ENCODE assay signal across 9 cellular contexts in the genomic region with DNA sequence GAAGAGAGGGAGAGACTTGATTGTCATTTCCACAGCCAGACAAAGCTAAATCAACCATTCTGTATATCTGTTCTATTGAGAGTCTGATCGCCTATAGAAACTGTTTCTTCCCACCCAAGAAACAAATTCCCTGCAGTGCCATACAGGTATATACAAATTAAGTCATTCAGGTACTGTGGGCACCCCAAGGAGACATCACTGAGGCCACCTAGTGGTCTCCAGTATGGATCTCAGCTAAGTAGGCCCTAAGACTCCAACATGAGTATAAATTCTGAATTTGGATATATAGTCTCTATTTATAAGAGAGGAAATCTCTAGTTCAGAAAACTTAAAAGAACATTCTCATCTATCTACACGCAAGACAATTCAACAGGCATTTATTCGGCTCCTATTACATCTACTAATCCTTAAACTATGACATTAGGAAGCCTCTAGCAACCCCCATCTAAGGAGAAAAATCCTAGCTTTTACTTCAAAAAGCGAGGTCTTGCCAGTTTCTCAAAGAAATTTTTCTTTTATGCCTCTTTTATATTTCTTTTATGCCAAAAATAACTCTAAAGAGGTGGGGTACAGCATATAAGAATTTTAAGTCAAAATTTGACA.
A peak's percentile ranks its signal among the peaks of the same experiment; 100 is the strongest.
DNase-seq lines count a peak whose midpoint lies in the region; TF ChIP-seq lines count a peak whose summit lies in the region.
"Had no signal": no experiment of that assay in that cellular context is flagged by ENCODE, and none has a peak within 500 bp of the region (broad histone marks: within the 10 kb centered on the region; RNA-seq: fewer than 3 reads in every experiment).

No MANE protein-coding gene starts in this region.

- H3K27me3 Mint-ChIP-seq in mesothelial cell of epicardium (ENCODE audit: low read depth) = no peaks in the 10 kb centered on the region

- H3K36me3 Mint-ChIP-seq in mesothelial cell of epicardium = peaks cover 18% of the 10 kb centered on the region

- no peak overlapping the region for H3K4me3 Mint-ChIP-seq in mesothelial cell of epicardium

- no peak for TF ChIP-seq POLR2A in breast epithelium (IDR thresholded peaks at IDR 0.05)

- peak overlapping the region; percentile 22 to 96 for H3K27ac ChIP-seq in breast epithelium
- H3K27ac ChIP-seq: epithelial cell of prostate had no signal

- H3K9me3 Mint-ChIP-seq in mesothelial cell of epicardium = no peaks in the 10 kb centered on the region

- H3K4me3 ChIP-seq in AG09309 (ENCODE audit: control insufficient read depth, low read depth, low read length) (no peak overlapping the region), GM06990 (replicated peaks; ENCODE audit: low read depth, low read length) (no peak overlapping the region), breast epithelium (no peak overlapping the region)

- H3K4me1 Mint-ChIP-seq in mesothelial cell of epicardium = peaks cover 21% of the 10 kb centered on the region

- DNase-seq in AG09309 (ENCODE audit: low read depth) (no peak), GM06990 (ENCODE audit: extremely low read depth, insufficient read length) (no peak), NCI-H69 (lab: John Stamatoyannopoulos, UW) (peak; percentile 74), breast epithelium (ENCODE audit: low spot score in 2 of 2) (no peak), mesothelial cell of epicardium (ENCODE audit: low spot score in 2 of 2, unreplicated experiment in 2 of 2) (no peak), AG08396 (ENCODE audit: low spot score) (no peak), NCI-H128 (lab: John Stamatoyannopoulos, UW; ENCODE audit: unreplicated experiment) (no peak), superior temporal gyrus (ENCODE audit: extremely low spot score) (no peak)

- no peaks in the 10 kb centered on the region for H3K9me3 ChIP-seq in breast epithelium

- no peaks in the 10 kb centered on the region for H3K27me3 ChIP-seq in GM06990 (replicated peaks; ENCODE audit: control insufficient read depth, insufficient read depth, low read length)
- H3K27me3 ChIP-seq in breast epithelium = no peaks in the 10 kb centered on the region

- TF ChIP-seq CTCF in AG09309 (IDR thresholded peaks at IDR 0.05; ENCODE audit: control insufficient read depth, insufficient read depth, low read depth, low read length, missing control alignments) = peak; percentile 74
- peak; percentile 78 for TF ChIP-seq CTCF in GM06990 (IDR thresholded peaks at IDR 0.05; ENCODE audit: insufficient read depth, low read length, poor library complexity, severe bottlenecking)
- peak; percentile 38 to 77 (median 58) for TF ChIP-seq CTCF in breast epithelium (IDR thresholded peaks at IDR 0.05)
- peak; percentile 36 for TF ChIP-seq CTCF in mesothelial cell of epicardium (IDR thresholded peaks at IDR 0.05; ENCODE audit: unreplicated experiment)

- peaks cover 0 to 21% of the 10 kb centered on the region in 2 donors for H3K4me1 ChIP-seq in breast epithelium

- H3K27ac Mint-ChIP-seq in mesothelial cell of epicardium = no peak overlapping the region

- peaks cover 6% of the 10 kb centered on the region for H3K36me3 ChIP-seq in GM06990 (ENCODE audit: control insufficient read depth, insufficient read depth, low read length)
- no peaks in the 10 kb centered on the region for H3K36me3 ChIP-seq in breast epithelium

- intact Hi-C loops in breast epithelium (cut with DNase I; ENCODE audit: low total_unique reads) = no loop called here
